14 cellular contexts compared by ENCODE assay signal in genomic region chr2:134671498-134671897, GRCh38. TPM values are rescaled to one million over a fixed set of nuclear protein-coding genes. Genes with fewer than 3 reads are reported as not detected.
DNase-seq lines count a peak whose midpoint lies in the region; ATAC-seq and TF ChIP-seq lines count a peak whose summit lies in the region.
"Had no signal": no experiment of that assay in that cellular context is flagged by ENCODE, and none has a peak within 500 bp of the region (broad histone marks: within the 10 kb centered on the region; RNA-seq: fewer than 3 reads in every experiment).

No MANE protein-coding gene starts in this region.

- peak overlapping the region; percentile 20 for H3K27ac Mint-ChIP-seq in activated naive CD4-positive, alpha-beta T cell treated with anti-CD3 and anti-CD28 coated beads, Interleukin-2, amount 50 U/mL, for 24 hours
- peak overlapping the region; percentile 79 for H3K27ac Mint-ChIP-seq in T-helper 2 cell treated with Interferon-gamma antibody and Interleukin-4, amounts not matched to agents 5 μg/mL and 100 μg/mL, for 36 hours
- H3K27ac Mint-ChIP-seq in immature natural killer cell = peak overlapping the region; percentile 90 to 99 (median 93)
- H3K27ac Mint-ChIP-seq: activated naive CD4-positive, alpha-beta T cell treated with anti-CD3 and anti-CD28 coated beads, Interleukin-2, amount 50 U/mL, for 72 hours had no signal

- TF ChIP-seq POLR2A in upper lobe of left lung (IDR thresholded peaks at IDR 0.05) = no peak

- H3K36me3 Mint-ChIP-seq in activated naive CD4-positive, alpha-beta T cell treated with anti-CD3 and anti-CD28 coated beads, Interleukin-2, amount 50 U/mL, for 24 hours = no peaks in the 10 kb centered on the region
- H3K36me3 Mint-ChIP-seq in T-helper 2 cell treated with Interferon-gamma antibody and Interleukin-4, amounts not matched to agents 5 μg/mL and 100 μg/mL, for 36 hours (ENCODE audit: low read depth) = no peaks in the 10 kb centered on the region
- no peaks in the 10 kb centered on the region for H3K36me3 Mint-ChIP-seq in immature natural killer cell
- H3K36me3 Mint-ChIP-seq: activated naive CD4-positive, alpha-beta T cell treated with anti-CD3 and anti-CD28 coated beads, Interleukin-2, amount 50 U/mL, for 72 hours had no signal

- H3K9me3 ChIP-seq in upper lobe of left lung = no peaks in the 10 kb centered on the region
- H3K9me3 ChIP-seq: SJSA1 had no signal

- no peaks in the 10 kb centered on the region for H3K27me3 Mint-ChIP-seq in activated naive CD4-positive, alpha-beta T cell treated with anti-CD3 and anti-CD28 coated beads, Interleukin-2, amount 50 U/mL, for 24 hours
- H3K27me3 Mint-ChIP-seq in T-helper 2 cell treated with Interferon-gamma antibody and Interleukin-4, amounts not matched to agents 5 μg/mL and 100 μg/mL, for 36 hours (ENCODE audit: low read depth) = peaks cover 30% of the 10 kb centered on the region
- peaks cover 11 to 24% (median 12%) of the 10 kb centered on the region in 3 donors for H3K27me3 Mint-ChIP-seq in immature natural killer cell (ENCODE audit: low read depth in 3 of 3)

- no peak for TF ChIP-seq CTCF in upper lobe of left lung (IDR thresholded peaks at IDR 0.05)

- peaks cover 0 to 43% (median 29%) of the 10 kb centered on the region in 4 donors for H3K4me1 ChIP-seq in upper lobe of left lung
- H3K4me1 ChIP-seq: SJSA1 had no signal

- no peaks in the 10 kb centered on the region for H3K9me3 Mint-ChIP-seq in activated naive CD4-positive, alpha-beta T cell treated with anti-CD3 and anti-CD28 coated beads, Interleukin-2, amount 50 U/mL, for 24 hours
- H3K9me3 Mint-ChIP-seq in T-helper 2 cell treated with Interferon-gamma antibody and Interleukin-4, amounts not matched to agents 5 μg/mL and 100 μg/mL, for 36 hours = no peaks in the 10 kb centered on the region
- no peaks in the 10 kb centered on the region for H3K9me3 Mint-ChIP-seq in immature natural killer cell
- H3K9me3 Mint-ChIP-seq: activated naive CD4-positive, alpha-beta T cell treated with anti-CD3 and anti-CD28 coated beads, Interleukin-2, amount 50 U/mL, for 72 hours had no signal

- TF ChIP-seq EP300 in upper lobe of left lung (IDR thresholded peaks at IDR 0.05) = no peak

- H3K4me1 Mint-ChIP-seq in activated naive CD4-positive, alpha-beta T cell treated with anti-CD3 and anti-CD28 coated beads, Interleukin-2, amount 50 U/mL, for 24 hours = peaks cover 63% of the 10 kb centered on the region
- H3K4me1 Mint-ChIP-seq in T-helper 2 cell treated with Interferon-gamma antibody and Interleukin-4, amounts not matched to agents 5 μg/mL and 100 μg/mL, for 36 hours (ENCODE audit: low read depth) = peaks cover 60% of the 10 kb centered on the region
- peaks cover 78 to 79% of the 10 kb centered on the region in 2 donors for H3K4me1 Mint-ChIP-seq in immature natural killer cell

- H3K27me3 ChIP-seq in upper lobe of left lung = no peaks in the 10 kb centered on the region
- H3K27me3 ChIP-seq: SJSA1 had no signal

- WGBS in upper lobe of left lung, 2 donors = 13 to 18% methylated on average over 1 of the region's 1 CpG

- no peak overlapping the region for H3K4me3 ChIP-seq in upper lobe of left lung
- H3K4me3 ChIP-seq: SJSA1 had no signal

- no peak for ATAC-seq in upper lobe of left lung (ENCODE audit: low FRiP score in 2 of 2)
- ATAC-seq: activated CD4-positive, CD25-positive, alpha-beta regulatory T cell treated with anti-CD3 and anti-CD28 coated beads, Interleukin-2, amount 50 U/mL, for 24 hours; activated naive CD4-positive, alpha-beta T cell treated with anti-CD3 and anti-CD28 coated beads, Interleukin-2, amount 50 U/mL, for 72 hours had no signal

- peak overlapping the region; percentile 14 to 89 (median 78) for H3K27ac ChIP-seq in upper lobe of left lung
- H3K27ac ChIP-seq: SJSA1 had no signal

- H3K4me3 Mint-ChIP-seq in activated naive CD4-positive, alpha-beta T cell treated with anti-CD3 and anti-CD28 coated beads, Interleukin-2, amount 50 U/mL, for 24 hours = peak overlapping the region; percentile 49
- H3K4me3 Mint-ChIP-seq in T-helper 2 cell treated with Interferon-gamma antibody and Interleukin-4, amounts not matched to agents 5 μg/mL and 100 μg/mL, for 36 hours = peak overlapping the region; percentile 71
- H3K4me3 Mint-ChIP-seq in immature natural killer cell = peak overlapping the region; percentile 50 to 74 (median 73)

- H3K36me3 ChIP-seq in upper lobe of left lung = no peaks in the 10 kb centered on the region
- H3K36me3 ChIP-seq: SJSA1 had no signal

- DNase-seq in activated naive CD4-positive, alpha-beta T cell treated with Interleukin-2 at 50 U/mL for 16 hours = no peak
- no peak for DNase-seq in T-helper 2 cell treated with Interferon-gamma antibody and Interleukin-4, amounts not matched to agents 5 μg/mL and 100 μg/mL, for 36 hours (ENCODE audit: low spot score)
- DNase-seq in immature natural killer cell (peak; percentile 29 to 47 (median 45)), upper lobe of left lung (peak in 1 of 2 donors; percentile 61), HuH-7.5 (ENCODE audit: low spot score) (no peak), NCI-H1092 treated with DMSO at 0.1 percent for 48 hours (lab: John Stamatoyannopoulos, UW) (no peak)
- DNase-seq in activated CD4-positive, CD25-positive, alpha-beta regulatory T cell (lab: John Stamatoyannopoulos, UW) = no peak
- DNase-seq: GF-D8, kidney glomerular epithelial cell, NCI-H2227 treated with DMSO at 0.1 percent for 48 hours had no signal

RNA-seq across cellular contexts. Expression of gene TMEM163, which starts 47.3 kb away (rescaled TPM):
- 1 to 10 TPM; 1.1 to 5.2 (median 2.8) TPM for polyA plus RNA-seq in immature natural killer cell
- 10 to 100 TPM; 19.3 to 71.6 (median 26.7) TPM for total RNA-seq in upper lobe of left lung
- total RNA-seq: SJSA1 had no signal

Comparison
In these comparisons a context has a peak if more than half of its experiments do, and no peak if none do; other contexts are left out.
1. H3K27ac Mint-ChIP-seq: peak in every context shown above with its lines; median percentile 93 in immature natural killer cell; 79 in T-helper 2 cell treated with Interferon-gamma antibody and Interleukin-4, amounts not matched to agents 5 μg/mL and 100 μg/mL, for 36 hours; 20 in activated naive CD4-positive, alpha-beta T cell treated with anti-CD3 and anti-CD28 coated beads, Interleukin-2, amount 50 U/mL, for 24 hours.
2. DNase-seq: peak in immature natural killer cell (3 of 3); none in activated naive CD4-positive, alpha-beta T cell treated with Interleukin-2 at 50 U/mL for 16 hours (single experiment), T-helper 2 cell treated with Interferon-gamma antibody and Interleukin-4, amounts not matched to agents 5 μg/mL and 100 μg/mL, for 36 hours (single experiment), HuH-7.5 (single experiment), NCI-H1092 treated with DMSO at 0.1 percent for 48 hours (single experiment) and activated CD4-positive, CD25-positive, alpha-beta regulatory T cell (0 of 4).
3. Peak in every context shown above with its lines, with median percentiles within 50 percentile points of each other: H3K4me3 Mint-ChIP-seq.